In the genomic region with DNA sequence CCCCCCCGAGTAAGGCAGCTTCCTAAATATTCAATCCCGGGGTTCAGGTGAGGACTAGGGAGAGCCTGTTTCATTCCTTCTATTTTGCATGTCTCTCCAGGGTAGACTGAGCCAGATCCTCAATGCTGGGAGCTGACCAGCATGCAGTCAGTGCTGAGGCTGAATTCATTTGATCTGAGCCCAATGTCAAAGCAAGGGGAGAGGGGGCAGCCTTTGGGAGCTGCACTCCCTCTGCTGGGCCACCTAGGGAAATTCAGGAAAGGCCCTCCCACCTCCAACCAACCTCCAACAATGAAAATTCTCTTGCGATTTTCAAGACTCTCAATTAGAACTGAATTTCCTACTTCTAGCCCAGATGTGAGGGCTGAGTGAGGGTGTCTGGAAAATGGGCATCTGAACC, we compare ENCODE assay signal across 8 cellular contexts.
A peak's percentile ranks its signal among the peaks of the same experiment; 100 is the strongest.
DNase-seq lines count a peak whose midpoint lies in the region; ATAC-seq and TF ChIP-seq lines count a peak whose summit lies in the region.

No MANE protein-coding gene starts in this region.

- H3K4me2 ChIP-seq in smooth muscle cell: no peak overlapping the region

- H3K4me1 ChIP-seq in esophagus muscularis mucosa (no peaks in the 10 kb centered on the region), smooth muscle cell (ENCODE audit: low read depth) (no peaks in the 10 kb centered on the region)

- intact Hi-C loops in esophagus muscularis mucosa (cut with DNase I): no loop called here

- ATAC-seq in HG03460 (IDR thresholded peaks at IDR 0.05; ENCODE audit: unreplicated experiment): no peak

- H3K79me2 ChIP-seq in smooth muscle cell (ENCODE audit: low read depth): no peaks in the 10 kb centered on the region

- H3K9me3 ChIP-seq in esophagus muscularis mucosa (no peaks in the 10 kb centered on the region), smooth muscle cell (replicated peaks; ENCODE audit: low read depth) (no peaks in the 10 kb centered on the region)

- TF ChIP-seq CTCF in esophagus muscularis mucosa (IDR thresholded peaks at IDR 0.05) (peak in 2 of 3 experiments; percentile 20 to 28), smooth muscle cell (IDR thresholded peaks at IDR 0.05; ENCODE audit: borderline replicate concordance, insufficient read depth, poor library complexity, severe bottlenecking) (peak; percentile 62)

- WGBS in esophagus muscularis mucosa: 30% methylated on average over 3 of the region's 3 CpGs
- WGBS in smooth muscle cell (ENCODE audit: low lambda C conversion rate): 32% methylated on average over 3 of the region's 3 CpGs

- H3K27me3 ChIP-seq in esophagus muscularis mucosa (peaks cover 0 to 52% (median 0%) of the 10 kb centered on the region in 4 donors), smooth muscle cell (ENCODE audit: low read depth) (peaks cover 8% of the 10 kb centered on the region)

- no peaks in the 10 kb centered on the region for H4K20me1 ChIP-seq in smooth muscle cell (ENCODE audit: low read depth)

- no peak overlapping the region for H3K9ac ChIP-seq in smooth muscle cell (ENCODE audit: low read depth)

- H2AFZ ChIP-seq in smooth muscle cell (ENCODE audit: low read depth): no peak overlapping the region

- H3K4me3 ChIP-seq in esophagus muscularis mucosa (no peak overlapping the region), smooth muscle cell (no peak overlapping the region)

- no peak for TF ChIP-seq EP300 in esophagus muscularis mucosa (IDR thresholded peaks at IDR 0.05)

- no peaks in the 10 kb centered on the region for H3F3A ChIP-seq in smooth muscle cell (ENCODE audit: low read depth)

- H3K27ac ChIP-seq in esophagus muscularis mucosa (replicated peaks in 1 of 4): no peak overlapping the region
- no peak overlapping the region for H3K27ac ChIP-seq in smooth muscle cell (ENCODE audit: low read depth)

- DNase-seq in DMS79 treated with DMSO at 0.1 percent for 48 hours (lab: John Stamatoyannopoulos, UW): peak; percentile 33
- DNase-seq in DMS79 (lab: John Stamatoyannopoulos, UW): no peak
- peak; percentile 49 for DNase-seq in NCI-H748 (lab: John Stamatoyannopoulos, UW; ENCODE audit: unreplicated experiment)
- DNase-seq in esophagus muscularis mucosa (ENCODE audit: extremely low spot score): peak; percentile 68
- DNase-seq in smooth muscle cell (lab: John Stamatoyannopoulos, UW; ENCODE audit: unreplicated experiment): no peak
- DNase-seq in stimulated activated CD4-positive, alpha-beta T cell treated with anti-CD3 and anti-CD28 coated beads, Interleukin-2, amount 100 ng/mL, for 24 hours: no peak
- no peak for DNase-seq in amniotic stem cell (lab: John Stamatoyannopoulos, UW)

- H3K36me3 ChIP-seq in esophagus muscularis mucosa: no peaks in the 10 kb centered on the region
- no peaks in the 10 kb centered on the region for H3K36me3 ChIP-seq in smooth muscle cell (ENCODE audit: low read depth)

- TF ChIP-seq POLR2A in esophagus muscularis mucosa (IDR thresholded peaks at IDR 0.05; ENCODE audit: low read depth): no peak

Comparison
In these comparisons a context has a peak if more than half of its experiments do, and no peak if none do; other contexts are left out.
1. DNase-seq: peak in DMS79 treated with DMSO at 0.1 percent for 48 hours (single experiment), NCI-H748 (single experiment) and esophagus muscularis mucosa (single experiment); none in DMS79 (single experiment), smooth muscle cell (single experiment), stimulated activated CD4-positive, alpha-beta T cell treated with anti-CD3 and anti-CD28 coated beads, Interleukin-2, amount 100 ng/mL, for 24 hours (0 of 2) and amniotic stem cell (single experiment).